Comparison of ENCODE assay signal across 23 cellular contexts in genomic region chr1:203437696-203438315, GRCh38. TPM values are rescaled to one million over a fixed set of nuclear protein-coding genes. Genes with fewer than 3 reads are reported as not detected.
DNase-seq lines count a peak whose midpoint lies in the region; ATAC-seq and TF ChIP-seq lines count a peak whose summit lies in the region.
"Had no signal": no experiment of that assay in that cellular context is flagged by ENCODE, and none has a peak within 500 bp of the region (broad histone marks: within the 10 kb centered on the region; RNA-seq: fewer than 3 reads in every experiment).

No MANE protein-coding gene starts in this region.

- WGBS in SK-N-SH (ENCODE audit: low lambda C conversion rate): 58% methylated on average over 12 of the region's 15 CpGs
- 93 to 100% methylated on average over 5 to 15 of the region's 15 CpGs for WGBS in endodermal cell (ENCODE audit: insufficient coverage in 1 of 2, insufficient read length in 1 of 2), 2 experiments

- H3K9me3 ChIP-seq in SK-N-SH: no peaks in the 10 kb centered on the region
- no peaks in the 10 kb centered on the region for H3K9me3 ChIP-seq in endodermal cell (ENCODE audit: control insufficient read depth, low read length)
- H3K9me3 ChIP-seq: A549, BLaER1 had no signal

- H3K36me3 ChIP-seq in SK-N-SH (replicated peaks in 1 of 2; ENCODE audit: control insufficient read depth in 1 of 2, insufficient read depth in 2 of 2, low read length in 1 of 2) (no peaks in the 10 kb centered on the region), endodermal cell (ENCODE audit: control insufficient read depth, insufficient read depth, low read length) (no peaks in the 10 kb centered on the region)
- H3K36me3 ChIP-seq: BLaER1 had no signal

- H3K9me2 ChIP-seq in SK-N-SH: no peaks in the 10 kb centered on the region

- H3K27ac ChIP-seq in SK-N-SH (ENCODE audit: low read depth in 2 of 2, low read length in 1 of 2) (peak overlapping the region in 1 of 2 experiments; percentile 86; a peak in 2 of 4 replicates), endodermal cell (ENCODE audit: low read depth, low read length) (no peak overlapping the region)
- H3K27ac ChIP-seq: 22Rv1, A549, BLaER1, GM23248 had no signal

- peaks cover 6% of the 10 kb centered on the region for H3K4me1 Mint-ChIP-seq in endodermal cell
- no peaks in the 10 kb centered on the region for H3K4me1 Mint-ChIP-seq in stimulated activated naive B cell treated with anti-CD40 and anti-IgM and Interleukin-4, amounts not matched to agents 10 μg/mL and 1 μg/mL and 100 μg/mL, for 72 hours
- H3K4me1 Mint-ChIP-seq in immature natural killer cell: no peaks in the 10 kb centered on the region
- H3K4me1 Mint-ChIP-seq: CD4-positive, alpha-beta memory T cell; IgD-negative memory B cell had no signal

- no peaks in the 10 kb centered on the region for H3F3A ChIP-seq in SK-N-SH (replicated peaks; ENCODE audit: insufficient read depth)

- H3K36me3 Mint-ChIP-seq in endodermal cell (ENCODE audit: low read depth): no peaks in the 10 kb centered on the region
- H3K36me3 Mint-ChIP-seq in stimulated activated naive B cell treated with anti-CD40 and anti-IgM and Interleukin-4, amounts not matched to agents 10 μg/mL and 1 μg/mL and 100 μg/mL, for 72 hours: no peaks in the 10 kb centered on the region
- no peaks in the 10 kb centered on the region for H3K36me3 Mint-ChIP-seq in immature natural killer cell
- H3K36me3 Mint-ChIP-seq: CD14-positive monocyte; CD4-positive, alpha-beta memory T cell had no signal

- H3K9ac ChIP-seq in SK-N-SH: no peak overlapping the region
- no peak overlapping the region for H3K9ac ChIP-seq in endodermal cell (ENCODE audit: extremely low read depth, low read length, poor library complexity, severe bottlenecking)
- H3K9ac ChIP-seq: BLaER1, GM23248 had no signal

- H3K27ac Mint-ChIP-seq in endodermal cell (no peak overlapping the region), immature natural killer cell (no peak overlapping the region)
- peak overlapping the region; percentile 59 for H3K27ac Mint-ChIP-seq in stimulated activated naive B cell treated with anti-CD40 and anti-IgM and Interleukin-4, amounts not matched to agents 10 μg/mL and 1 μg/mL and 100 μg/mL, for 72 hours
- H3K27ac Mint-ChIP-seq: CD4-positive, alpha-beta memory T cell; HFFc6; IgD-negative memory B cell had no signal

- H4K20me1 ChIP-seq in SK-N-SH (ENCODE audit: insufficient read depth): no peaks in the 10 kb centered on the region
- H4K20me1 ChIP-seq: BLaER1 had no signal

- H2AFZ ChIP-seq in SK-N-SH (ENCODE audit: low read depth): no peak overlapping the region
- H2AFZ ChIP-seq: GM23248 had no signal

- no peak overlapping the region for H3K4me3 ChIP-seq in SK-N-SH (ENCODE audit: low read depth in 2 of 2, low read length in 1 of 2)
- no peak overlapping the region for H3K4me3 ChIP-seq in endodermal cell (ENCODE audit: low read length)
- H3K4me3 ChIP-seq: A549, BLaER1, GM12878, GM23248 had no signal

- peak; percentile 86 for DNase-seq in SK-N-SH
- DNase-seq in cerebellar cortex (ENCODE audit: low spot score): peak; percentile 63
- peak; percentile 30 for DNase-seq in endodermal cell
- no peak for DNase-seq in stimulated activated naive B cell treated with anti-CD40 and anti-IgM and Interleukin-4, amounts not matched to agents 10 μg/mL and 1 μg/mL and 100 μg/mL, for 72 hours
- DNase-seq in NCI-H2227 treated with DMSO at 0.1 percent for 48 hours (lab: John Stamatoyannopoulos, UW): no peak
- DNase-seq in immature natural killer cell: no peak
- DNase-seq: AML-193; Calu3; CD4-positive, alpha-beta memory T cell; DMS79 treated with DMSO at 0.1 percent for 48 hours; GM23248; H7; HFFc6 had no signal

- H3K4me1 ChIP-seq in SK-N-SH (ENCODE audit: control insufficient read depth in 1 of 2, insufficient read depth in 2 of 2, low read depth in 1 of 2, low read length in 1 of 2): peaks cover 6 to 14% of the 10 kb centered on the region in 2 experiments; a peak in 2 of 4 replicates
- H3K4me1 ChIP-seq in endodermal cell (ENCODE audit: control insufficient read depth, insufficient read depth, low read length): no peaks in the 10 kb centered on the region
- H3K4me1 ChIP-seq: A549, BLaER1 had no signal

- no peak overlapping the region for H3K4me3 Mint-ChIP-seq in endodermal cell
- H3K4me3 Mint-ChIP-seq in stimulated activated naive B cell treated with anti-CD40 and anti-IgM and Interleukin-4, amounts not matched to agents 10 μg/mL and 1 μg/mL and 100 μg/mL, for 72 hours: no peak overlapping the region
- no peak overlapping the region for H3K4me3 Mint-ChIP-seq in immature natural killer cell
- H3K4me3 Mint-ChIP-seq: CD14-positive monocyte; CD4-positive, alpha-beta memory T cell; HFFc6; IgD-negative memory B cell had no signal

- TF ChIP-seq CTCF in SK-N-SH (IDR thresholded peaks at IDR 0.05) (no peak), endodermal cell (conservative IDR thresholded peaks at IDR 0.05) (no peak)

- POLR2A ChIA-PET in SK-N-SH (lab: Yijun Ruan, JAX): no interaction called here

- CTCF ChIA-PET in SK-N-SH (lab: Yijun Ruan, JAX): interaction anchor here (1.0 to 7.4 kb wide), 2 partner anchors 91 to 96 kb away, joined by 3 to 171 read pairs; no protein-coding TSS in a partner anchor

- H3K27me3 ChIP-seq in SK-N-SH (ENCODE audit: insufficient read depth) (peaks cover 7% of the 10 kb centered on the region; the same call in 1 of the 2 replicates), endodermal cell (ENCODE audit: control insufficient read depth, insufficient read depth, low read length, poor library complexity, severe bottlenecking) (no peaks in the 10 kb centered on the region)
- H3K27me3 ChIP-seq: BLaER1 had no signal

- peak; percentile 17; the same call in 1 of the 2 replicates for TF ChIP-seq RAD21 in SK-N-SH (IDR thresholded peaks at IDR 0.05; ENCODE audit: low read length)

- peaks cover 6% of the 10 kb centered on the region for H3K9me3 Mint-ChIP-seq in endodermal cell
- no peaks in the 10 kb centered on the region for H3K9me3 Mint-ChIP-seq in stimulated activated naive B cell treated with anti-CD40 and anti-IgM and Interleukin-4, amounts not matched to agents 10 μg/mL and 1 μg/mL and 100 μg/mL, for 72 hours
- H3K9me3 Mint-ChIP-seq in immature natural killer cell: peaks cover 0 to 4% (median 0%) of the 10 kb centered on the region in 6 donors
- H3K9me3 Mint-ChIP-seq: HFFc6 had no signal

- TF ChIP-seq EP300 in SK-N-SH (IDR thresholded peaks at IDR 0.05; ENCODE audit: borderline replicate concordance in 1 of 2, low read depth in 1 of 2, low read length in 1 of 2): no peak; a peak in 1 of 4 replicates

- no peak overlapping the region for H3K4me2 ChIP-seq in SK-N-SH
- H3K4me2 ChIP-seq: A549, BLaER1 had no signal

- ATAC-seq in SK-N-SH treated with all-trans-retinoic acid at 6 μM for 48 hours: no peak; the same call in 2 of the 3 replicates
- ATAC-seq in stimulated activated naive B cell treated with anti-CD40 and anti-IgM and Interleukin-4, amounts not matched to agents 10 μg/mL and 1 μg/mL and 100 μg/mL, for 72 hours (replicated peaks): no peak
- ATAC-seq in HG02798 (IDR thresholded peaks at IDR 0.05; ENCODE audit: poor library complexity, unreplicated experiment): no peak
- ATAC-seq: A549, GM12878, HCT116, HepG2 had no signal

- no peaks in the 10 kb centered on the region for H3K79me2 ChIP-seq in SK-N-SH (ENCODE audit: insufficient read depth)

- H3K27me3 Mint-ChIP-seq in endodermal cell (ENCODE audit: insufficient read depth) (no peaks in the 10 kb centered on the region), immature natural killer cell (ENCODE audit: low read depth in 3 of 3) (peaks cover 5 to 7% (median 6%) of the 10 kb centered on the region in 3 donors)
- H3K27me3 Mint-ChIP-seq in stimulated activated naive B cell treated with anti-CD40 and anti-IgM and Interleukin-4, amounts not matched to agents 10 μg/mL and 1 μg/mL and 100 μg/mL, for 72 hours: peaks cover 30 to 37% of the 10 kb centered on the region in 2 donors

TF ChIP-seq in SK-N-SH, 30 proteins besides CTCF, POLR2A, EP300 and RAD21:
- no peak for TF ChIP-seq ELF1 (IDR thresholded peaks at IDR 0.05)
- TF ChIP-seq GATA2 (CRISPR knock-in tag; IDR thresholded peaks at IDR 0.05): peak; percentile 96
- TF ChIP-seq MXI1 (IDR thresholded peaks at IDR 0.05; ENCODE audit: low read depth, low read length): peak; percentile 32; the same call in 1 of the 2 replicates

TF ChIP-seq in SK-N-SH treated with all-trans-retinoic acid at 6 μM for 48 hours, 23 proteins besides CTCF, POLR2A, EP300 and RAD21:
- no peak for TF ChIP-seq ESRRG (CRISPR knock-in tag; IDR thresholded peaks at IDR 0.05)
- TF ChIP-seq GLIS3 (CRISPR knock-in tag; IDR thresholded peaks at IDR 0.05): no peak
- TF ChIP-seq PATZ1 (CRISPR knock-in tag; IDR thresholded peaks at IDR 0.05; ENCODE audit: borderline replicate concordance): no peak

RNA-seq across cellular contexts. Expression of gene PRELP, which starts 37.8 kb away (rescaled TPM):
- polyA plus RNA-seq in SK-N-SH (2012; rRNA removed) (0.26 and 0.48 TPM in 2 replicates), immature natural killer cell (not detected)
- 0.27 and 0.37 TPM in 2 replicates for polyA plus RNA-seq in SK-N-SH (2012; cell fraction: cytosol; rRNA removed)
- polyA plus RNA-seq in SK-N-SH (2012; cell fraction: nucleus; rRNA removed): 0.31 and 0.38 TPM in 2 replicates
- 1 to 10 TPM in 1 of 2 donors, under 1 TPM in 1; 0.66 to 3.9 TPM for total RNA-seq in endodermal cell
- polyA plus RNA-seq in endodermal cell (2013, experiment 1 of 2): 3.9 TPM
- polyA plus RNA-seq in endodermal cell (2013, experiment 2 of 2): 3.7 TPM
- total RNA-seq: Calu3; CD4-positive, alpha-beta memory T cell; HepG2 had no signal
- polyA plus RNA-seq: A549; CD14-positive monocyte; CD4-positive, alpha-beta memory T cell; HepG2; IgD-negative memory B cell had no signal

RNA-seq across cellular contexts. Expression of gene OPTC, which starts 56.1 kb away (rescaled TPM):
- polyA plus RNA-seq in SK-N-SH (2012; rRNA removed): not detected in 2 replicates
- polyA plus RNA-seq in SK-N-SH (2012; cell fraction: cytosol; rRNA removed): not detected in 2 replicates
- not detected in 2 replicates for polyA plus RNA-seq in SK-N-SH (2012; cell fraction: nucleus; rRNA removed)
- under 1 TPM; 0.26 to 0.42 TPM for total RNA-seq in endodermal cell
- polyA plus RNA-seq in endodermal cell (2013, experiment 1 of 2): 0.53 TPM
- 0.54 TPM for polyA plus RNA-seq in endodermal cell (2013, experiment 2 of 2)
- polyA plus RNA-seq in immature natural killer cell: not detected
- total RNA-seq: Calu3; CD4-positive, alpha-beta memory T cell; GM12878; GM23248; HepG2; HFFc6 had no signal
- polyA plus RNA-seq: A549; CD14-positive monocyte; CD4-positive, alpha-beta memory T cell; GM12878; GM23248; HepG2; IgD-negative memory B cell had no signal

Comparison
In these comparisons a context has a peak if more than half of its experiments do, and no peak if none do; other contexts are left out.
1. DNase-seq: peak in SK-N-SH (single experiment), cerebellar cortex (single experiment) and endodermal cell (single experiment); none in stimulated activated naive B cell treated with anti-CD40 and anti-IgM and Interleukin-4, amounts not matched to agents 10 μg/mL and 1 μg/mL and 100 μg/mL, for 72 hours (single experiment), NCI-H2227 treated with DMSO at 0.1 percent for 48 hours (single experiment) and immature natural killer cell (0 of 3).